8 cellular contexts compared by ENCODE assay signal in genomic region chr2:25879133-25879730, GRCh38. TPM values are rescaled to one million over a fixed set of nuclear protein-coding genes. Genes with fewer than 3 reads are reported as not detected.
DNase-seq lines count a peak whose midpoint lies in the region; ATAC-seq, FAIRE-seq and TF ChIP-seq lines count a peak whose summit lies in the region.

No MANE protein-coding gene starts in this region.

- no peak overlapping the region for H2BK120ac ChIP-seq in H1 (replicated peaks; ENCODE audit: low read depth, low read length)

- TF ChIP-seq EP300 in H1 (IDR thresholded peaks at IDR 0.05; ENCODE audit: borderline replicate concordance in 1 of 2, low read depth in 2 of 2, low read length in 2 of 2): no peak

- H3K4me3 ChIP-seq in GM12865 (ENCODE audit: low read depth, low read length): peak overlapping the region; percentile 56
- H3K4me3 ChIP-seq in NT2/D1 (ENCODE audit: insufficient read length, low read depth): peak overlapping the region; percentile 30
- peak overlapping the region; percentile 29 to 93 (median 48); a peak in 5 of 8 replicates for H3K4me3 ChIP-seq in H1 (ENCODE audit: extremely low read depth in 1 of 4, insufficient read depth in 2 of 4, low read depth in 3 of 4, low read length in 4 of 4)
- peak overlapping the region in 3 of 4 donors; percentile 80 to 95 (median 91) for H3K4me3 ChIP-seq in pancreas

- peak overlapping the region; percentile 69 for H4K91ac ChIP-seq in H1 (replicated peaks; ENCODE audit: insufficient read length, low read length)

- H3K23me2 ChIP-seq in H1 (ENCODE audit: low read depth, low read length): peaks cover 4% of the 10 kb centered on the region; the same call in 1 of the 2 replicates

- H3K14ac ChIP-seq in H1 (ENCODE audit: insufficient read length): no peak overlapping the region

- peak overlapping the region; percentile 87; the same call in 1 of the 2 replicates for H3K18ac ChIP-seq in H1 (ENCODE audit: extremely low read depth, low read length)

- no peak overlapping the region for H3K56ac ChIP-seq in H1 (replicated peaks; ENCODE audit: insufficient read length, low read depth, low read length)

- H3K4ac ChIP-seq in H1 (replicated peaks; ENCODE audit: insufficient read length, low read depth, low read length): no peak overlapping the region

- intact Hi-C loops in pancreas (cut with DNase I): no loop called here

- no peaks in the 10 kb centered on the region for H3K4me1 ChIP-seq in NT2/D1 (ENCODE audit: insufficient read depth, insufficient read length)
- peaks cover 0 to 5% (median 4%) of the 10 kb centered on the region in 4 experiments; a peak in 4 of 7 replicates for H3K4me1 ChIP-seq in H1 (replicated peaks in 1 of 4; ENCODE audit: control insufficient read depth in 3 of 4, insufficient read depth in 4 of 4, low read length in 3 of 4)
- peaks cover 4 to 21% (median 13%) of the 10 kb centered on the region in 3 donors for H3K4me1 ChIP-seq in pancreas

- DNase-seq in GM12865 (ENCODE audit: low read depth) (no peak), NT2/D1 (ENCODE audit: low read depth, low spot score) (no peak), H1 (ENCODE audit: low read depth in 1 of 2, low spot score in 2 of 2) (no peak), pancreas (no peak), NCI-H2227 treated with DMSO at 0.1 percent for 48 hours (lab: John Stamatoyannopoulos, UW) (no peak), cerebellum (ENCODE audit: low spot score) (no peak), SKM-1 treated with dmso at 0.1 percent for 144 hours (lab: John Stamatoyannopoulos, UW; ENCODE audit: unreplicated experiment) (no peak)

- 87% methylated on average over 5 of the region's 5 CpGs; no CpG with 5 or more reads in 1 of the 2 experiments for WGBS in H1 (ENCODE audit: extremely low coverage in 1 of 2, insufficient coverage in 1 of 2, insufficient read length in 1 of 2, insufficient replicate concordance in 2 of 2, low coverage in 1 of 2, low lambda C conversion rate in 2 of 2, missing lambda C conversion rate in 1 of 2), 2 experiments
- 74 to 84% methylated on average over 5 of the region's 5 CpGs for WGBS in pancreas, 2 donors

- H2AK5ac ChIP-seq in H1 (ENCODE audit: low read depth, low read length): no peak overlapping the region

- no peaks in the 10 kb centered on the region for H3K27me3 ChIP-seq in NT2/D1 (ENCODE audit: insufficient read depth, insufficient read length)
- no peaks in the 10 kb centered on the region for H3K27me3 ChIP-seq in H1 (replicated peaks in 1 of 4; ENCODE audit: control insufficient read depth in 3 of 4, extremely low read depth in 1 of 4, insufficient read depth in 3 of 4, low read length in 3 of 4)
- no peaks in the 10 kb centered on the region for H3K27me3 ChIP-seq in pancreas

- no peak overlapping the region for H2BK20ac ChIP-seq in H1 (ENCODE audit: low read length)

- 0 out of 2 replicates have a peak overlapping the region, but pooled peaks have one; percentile 66 for H2BK5ac ChIP-seq in H1 (ENCODE audit: low read depth, low read length)

- H3K23ac ChIP-seq in H1 (ENCODE audit: insufficient read length): no peak overlapping the region

- peaks cover 3 to 38% of the 10 kb centered on the region in 2 experiments for H3K79me2 ChIP-seq in H1 (ENCODE audit: control insufficient read depth in 1 of 2, insufficient read depth in 2 of 2, low read length in 2 of 2)

- H3K27ac ChIP-seq in H1 (ENCODE audit: low read depth, low read length): no peak overlapping the region
- H3K27ac ChIP-seq in pancreas: peak overlapping the region; percentile 64 to 92 (median 80)

- no peaks in the 10 kb centered on the region for H4K20me1 ChIP-seq in H1 (replicated peaks in 1 of 2; ENCODE audit: control insufficient read depth in 1 of 2, insufficient read depth in 2 of 2, low read length in 2 of 2)

- H2BK12ac ChIP-seq in H1 (ENCODE audit: low read depth, low read length): 0 out of 2 replicates have a peak overlapping the region, but pooled peaks have one; percentile 21

- H3K36me3 ChIP-seq in NT2/D1 (ENCODE audit: insufficient read depth, insufficient read length, low read length): peaks cover 8% of the 10 kb centered on the region
- H3K36me3 ChIP-seq in H1 (ENCODE audit: control insufficient read depth in 2 of 4, insufficient read depth in 4 of 4, low read length in 3 of 4): no peaks in the 10 kb centered on the region
- H3K36me3 ChIP-seq in pancreas: no peaks in the 10 kb centered on the region

- no peaks in the 10 kb centered on the region for H3K79me1 ChIP-seq in H1 (ENCODE audit: low read depth, low read length)

- no peak overlapping the region for H2BK15ac ChIP-seq in H1 (ENCODE audit: low read length)

- ATAC-seq in pancreas (no peak), GM21390 (IDR thresholded peaks at IDR 0.05; ENCODE audit: unreplicated experiment) (no peak)

- no peak for TF ChIP-seq CTCF in GM12865 (IDR thresholded peaks at IDR 0.05; ENCODE audit: insufficient read depth, low read depth, low read length, missing control alignments)
- no peak for TF ChIP-seq CTCF in H1 (IDR thresholded peaks at IDR 0.05; ENCODE audit: control extremely low read depth in 1 of 3, insufficient read depth in 1 of 3, low read depth in 1 of 3, low read length in 3 of 3)
- no peak for TF ChIP-seq CTCF in pancreas (IDR thresholded peaks at IDR 0.05)

- H2AFZ ChIP-seq in H1 (ENCODE audit: low read length): 0 out of 2 replicates have a peak overlapping the region, but pooled peaks have one; percentile 6

- POLR2A ChIA-PET in H1 (lab: Charles Lee; ENCODE audit: partially characterized antibody): interaction anchor here (0.5 to 1.7 kb wide), 8 partner anchors 13 to 212 kb away, joined by 3 to 14 read pairs (median 4); partner anchors contain the start of genes KIF3C and RAB10

- FAIRE-seq in H1 (lab: Jason Lieb, UNC) (no peak), pancreas (lab: Jason Lieb, UNC) (no peak)

- no peak for TF ChIP-seq RAD21 in H1 (IDR thresholded peaks at IDR 0.05 in 1 of 2, conservative IDR thresholded peaks at IDR 0.05 in 1 of 2; ENCODE audit: low read depth in 2 of 2, low read length in 2 of 2)

- TF ChIP-seq POLR2A in H1 (IDR thresholded peaks at IDR 0.05; ENCODE audit: control extremely low read depth in 1 of 2, low read depth in 2 of 2, low read length in 2 of 2): no peak

- H4K5ac ChIP-seq in H1 (ENCODE audit: insufficient read length, low read depth, low read length): no peak overlapping the region

- CTCF ChIA-PET in H1 (lab: Charles Lee; ENCODE audit: partially characterized antibody): interaction anchor here (0.6 to 1.4 kb wide), 10 partner anchors 12 to 83 kb away, joined by 3 to 8 read pairs (median 4); no protein-coding TSS in a partner anchor

- no peaks in the 10 kb centered on the region for H3K9me3 ChIP-seq in NT2/D1 (ENCODE audit: insufficient read depth, low read length)
- no peaks in the 10 kb centered on the region for H3K9me3 ChIP-seq in H1 (ENCODE audit: insufficient read depth in 2 of 2, low read depth in 1 of 2, low read length in 1 of 2)
- no peaks in the 10 kb centered on the region for H3K9me3 ChIP-seq in pancreas

- H3K9ac ChIP-seq in NT2/D1 (ENCODE audit: insufficient read length, low read depth) (peak overlapping the region; percentile 67), H1 (replicated peaks in 1 of 4; ENCODE audit: extremely low read depth in 1 of 4, low read depth in 3 of 4, low read length in 3 of 4) (peak overlapping the region in 1 of 4 experiments; percentile 49; a peak in 1 of 7 replicates)

- no peak overlapping the region for H4K8ac ChIP-seq in H1 (ENCODE audit: extremely low read depth, insufficient read depth, low read length)

- H3K4me2 ChIP-seq in H1 (ENCODE audit: insufficient read depth in 1 of 2, low read depth in 2 of 2, low read length in 2 of 2): peak overlapping the region; percentile 64 to 77

TF ChIP-seq in H1, 55 proteins besides CTCF, POLR2A, EP300 and RAD21:
- TF ChIP-seq HDAC6 (IDR thresholded peaks at IDR 0.05; ENCODE audit: low read depth, low read length) (no peak), TAF1 (IDR thresholded peaks at IDR 0.05; ENCODE audit: low read depth, low read length) (no peak), BCL11A (IDR thresholded peaks at IDR 0.05; ENCODE audit: low read depth in 2 of 2, low read length in 2 of 2) (no peak)

RNA-seq across cellular contexts. Expression of gene ASXL2, which starts 0.9 kb away (rescaled TPM):
- total RNA-seq in H1 (2021; fragmentation: NEBNext Ultra II Directional; extraction: Animal tissue kit (Norgen Biotek cat#: 25700)): 41.3 and 42.8 TPM in 2 replicates
- 5.5 and 7.2 TPM in 2 replicates for polyA plus RNA-seq in H1 (2011; rRNA removed)
- 6.8 TPM for polyA plus RNA-seq in H1 (2011; cell fraction: cytosol; rRNA removed)
- 10.4 TPM for polyA plus RNA-seq in H1 (2011; cell fraction: nucleus; rRNA removed)
- 10.0 to 15.1 TPM (median 12.2 TPM) in 4 replicates for polyA plus RNA-seq in H1 (2012, experiment 1 of 2)
- 0.45 TPM for polyA plus RNA-seq in H1 (2012, experiment 2 of 2)
- 13.3 TPM for polyA plus RNA-seq in H1 (2013, experiment 1 of 2)
- 12.7 TPM for polyA plus RNA-seq in H1 (2013, experiment 2 of 2)
- polyA minus RNA-seq in H1 (2011; rRNA and poly(A)+ RNA removed): 21.8 and 32.7 TPM in 2 replicates
- 17.3 TPM for polyA minus RNA-seq in H1 (2011; cell fraction: cytosol; rRNA and poly(A)+ RNA removed)
- 22.8 TPM for polyA minus RNA-seq in H1 (2011; cell fraction: nucleus; rRNA and poly(A)+ RNA removed)
- 10 to 100 TPM in 3 of 6 donors, 1 to 10 TPM in 3; 8.9 to 21.7 (median 12.0) TPM for total RNA-seq in pancreas
- 1 to 10 TPM; 1.6 to 1.7 TPM for polyA plus RNA-seq in pancreas
- total RNA-seq in cerebellum: 7.9 TPM

Comparison
In these comparisons a context has a peak if more than half of its experiments do, and no peak if none do; other contexts are left out.
1. H3K4me3 ChIP-seq: peak in every context shown above with its lines; median percentile 91 in pancreas; 56 in GM12865; 48 in H1; 30 in NT2/D1.